In the genomic region with DNA sequence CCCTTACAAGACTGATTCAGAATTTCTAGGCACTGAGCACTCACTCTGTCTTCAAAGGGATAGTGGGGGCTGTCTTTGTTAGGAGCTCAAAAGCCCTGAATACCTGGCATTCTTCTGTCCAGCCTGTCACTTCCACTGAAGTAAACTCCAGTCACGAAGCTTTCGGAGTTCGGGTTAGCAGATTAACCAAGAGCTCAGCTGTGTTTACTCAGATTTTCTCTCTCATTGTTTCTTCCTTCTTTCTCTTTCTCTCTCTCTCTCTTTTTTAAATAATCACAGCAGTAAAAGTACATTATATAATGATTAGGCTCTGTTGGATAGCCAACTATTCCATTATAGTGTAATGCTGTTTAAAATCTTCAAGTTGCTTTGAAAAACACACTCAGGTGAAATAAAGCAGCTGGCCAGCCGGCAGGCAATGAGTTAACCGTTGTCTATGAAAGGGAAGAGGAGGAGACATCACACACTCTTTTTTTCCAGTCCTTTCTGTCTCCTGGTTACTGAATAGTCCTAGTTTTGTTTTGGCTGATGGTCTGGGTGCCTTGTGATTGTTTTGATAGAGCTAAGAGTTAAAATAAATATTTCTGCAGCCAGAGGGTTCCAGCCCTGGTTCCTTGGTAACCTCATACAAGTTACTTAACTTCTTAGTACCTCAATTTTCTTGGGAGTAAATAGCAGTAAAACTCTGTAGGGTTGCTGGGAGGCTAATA, we compare ENCODE assay signal across 12 cellular contexts.
DNase-seq lines count a peak whose midpoint lies in the region; ATAC-seq, FAIRE-seq and TF ChIP-seq lines count a peak whose summit lies in the region.
"Had no signal": no experiment of that assay in that cellular context is flagged by ENCODE, and none has a peak within 500 bp of the region (broad histone marks: within the 10 kb centered on the region; RNA-seq: fewer than 3 reads in every experiment).

No MANE protein-coding gene starts in this region.

- H3K9me3 ChIP-seq in A549, result no peaks in the 10 kb centered on the region

- peak overlapping the region; percentile 70 for H3K4me2 ChIP-seq in A549

- TF ChIP-seq CTCF in A549 (IDR thresholded peaks at IDR 0.05), result no peak

- FAIRE-seq in A549 (lab: Jason Lieb, UNC) (peak; percentile 76), endometrium (lab: Jason Lieb, UNC) (peak; percentile 29)
- FAIRE-seq: D721Med had no signal

- H3K27ac Mint-ChIP-seq in naive thymus-derived CD8-positive, alpha-beta T cell, result no peak overlapping the region
- H3K27ac Mint-ChIP-seq in natural killer cell treated with Interleukin-12 subunit alpha and Interleukin-12 subunit beta and Interleukin-15 and Interleukin-18, amount 100 ng/mL, for 72 hours, result no peak overlapping the region
- H3K27ac Mint-ChIP-seq: activated naive CD4-positive, alpha-beta T cell treated with anti-CD3 and anti-CD28 coated beads, Interleukin-2, amount 50 U/mL, for 24 hours had no signal

- POLR2A ChIA-PET in A549 (lab: Yijun Ruan, JAX), result interaction anchor here (0.7 kb wide), 1 partner anchor 100 kb away, joined by 3 read pairs; no protein-coding TSS in a partner anchor
- POLR2A ChIA-PET in naive thymus-derived CD8-positive, alpha-beta T cell (lab: Charles Lee), result no interaction called here

- H3K27me3 Mint-ChIP-seq in naive thymus-derived CD8-positive, alpha-beta T cell, result no peaks in the 10 kb centered on the region
- H3K27me3 Mint-ChIP-seq in natural killer cell treated with Interleukin-12 subunit alpha and Interleukin-12 subunit beta and Interleukin-15 and Interleukin-18, amount 100 ng/mL, for 72 hours, result no peaks in the 10 kb centered on the region
- H3K27me3 Mint-ChIP-seq: activated naive CD4-positive, alpha-beta T cell treated with anti-CD3 and anti-CD28 coated beads, Interleukin-2, amount 50 U/mL, for 24 hours; naive B cell had no signal

- H3K4me1 Mint-ChIP-seq in naive thymus-derived CD8-positive, alpha-beta T cell, result no peaks in the 10 kb centered on the region
- H3K4me1 Mint-ChIP-seq in natural killer cell treated with Interleukin-12 subunit alpha and Interleukin-12 subunit beta and Interleukin-15 and Interleukin-18, amount 100 ng/mL, for 72 hours (ENCODE audit: low read depth in 2 of 2), result no peaks in the 10 kb centered on the region
- H3K4me1 Mint-ChIP-seq: activated naive CD4-positive, alpha-beta T cell treated with anti-CD3 and anti-CD28 coated beads, Interleukin-2, amount 50 U/mL, for 24 hours; naive B cell had no signal

- ATAC-seq in A549 (peak; percentile 64 to 80; a peak in 5 of 6 replicates), left colon (no peak)
- no peak for ATAC-seq in naive thymus-derived CD8-positive, alpha-beta T cell
- no peak for ATAC-seq in natural killer cell treated with Interleukin-12 subunit alpha and Interleukin-12 subunit beta and Interleukin-15 and Interleukin-18, amount 100 ng/mL, for 72 hours

- CTCF ChIA-PET in A549 (lab: Yijun Ruan, JAX), result interaction anchor here (1.0 to 1.3 kb wide), 2 partner anchors 21 to 63 kb away, joined by 3 to 4 read pairs; no protein-coding TSS in a partner anchor

- H3K4me1 ChIP-seq in A549, result peaks cover 16% of the 10 kb centered on the region

- no peak for TF ChIP-seq POLR2A in A549 (IDR thresholded peaks at IDR 0.05; ENCODE audit: low read length)

- intact Hi-C loops in left colon (cut with DNase I, micrococcal nuclease), result no loop called here

- H3K27ac ChIP-seq in A549, result peak overlapping the region; percentile 54 to 55

- TF ChIP-seq RAD21 in A549 (conservative IDR thresholded peaks at IDR 0.05 in 1 of 2, IDR thresholded peaks at IDR 0.05 in 1 of 2), result no peak

- 2% methylated on average over 5 of the region's 5 CpGs for WGBS in A549 (ENCODE audit: missing lambda C conversion rate)

- H3K4me3 Mint-ChIP-seq in naive thymus-derived CD8-positive, alpha-beta T cell, result no peak overlapping the region
- H3K4me3 Mint-ChIP-seq in natural killer cell treated with Interleukin-12 subunit alpha and Interleukin-12 subunit beta and Interleukin-15 and Interleukin-18, amount 100 ng/mL, for 72 hours, result no peak overlapping the region
- H3K4me3 Mint-ChIP-seq: activated naive CD4-positive, alpha-beta T cell treated with anti-CD3 and anti-CD28 coated beads, Interleukin-2, amount 50 U/mL, for 24 hours; naive B cell had no signal

- peaks cover 0 to 6% (median 2%) of the 10 kb centered on the region in 3 donors for H3K36me3 Mint-ChIP-seq in naive thymus-derived CD8-positive, alpha-beta T cell
- no peaks in the 10 kb centered on the region for H3K36me3 Mint-ChIP-seq in natural killer cell treated with Interleukin-12 subunit alpha and Interleukin-12 subunit beta and Interleukin-15 and Interleukin-18, amount 100 ng/mL, for 72 hours
- H3K36me3 Mint-ChIP-seq: naive B cell had no signal

- DNase-seq in A549 (ENCODE audit: low read depth in 1 of 2, low spot score in 1 of 2), result peak; percentile 21 to 41
- DNase-seq in LHCN-M2 (ENCODE audit: low read depth), result peak; percentile 43
- peak; percentile 21 for DNase-seq in midbrain (lab: John Stamatoyannopoulos, UW)
- DNase-seq in left colon, result no peak
- DNase-seq in naive thymus-derived CD8-positive, alpha-beta T cell, result no peak
- no peak for DNase-seq in occipital lobe (lab: John Stamatoyannopoulos, UW)
- DNase-seq in natural killer cell treated with Interleukin-12 subunit alpha and Interleukin-12 subunit beta and Interleukin-15 and Interleukin-18, amount 100 ng/mL, for 72 hours (ENCODE audit: low spot score), result no peak
- DNase-seq: naive B cell, T-helper 1 cell had no signal

- no peak overlapping the region for H3K4me3 ChIP-seq in A549

- no peak for TF ChIP-seq EP300 in A549 (IDR thresholded peaks at IDR 0.05)

- peaks cover 0 to 18% (median 3%) of the 10 kb centered on the region in 9 donors for H3K9me3 Mint-ChIP-seq in naive thymus-derived CD8-positive, alpha-beta T cell
- no peaks in the 10 kb centered on the region for H3K9me3 Mint-ChIP-seq in natural killer cell treated with Interleukin-12 subunit alpha and Interleukin-12 subunit beta and Interleukin-15 and Interleukin-18, amount 100 ng/mL, for 72 hours

TF ChIP-seq in A549, 52 proteins besides CTCF, POLR2A, EP300 and RAD21:
- TF ChIP-seq, protein P1, sequence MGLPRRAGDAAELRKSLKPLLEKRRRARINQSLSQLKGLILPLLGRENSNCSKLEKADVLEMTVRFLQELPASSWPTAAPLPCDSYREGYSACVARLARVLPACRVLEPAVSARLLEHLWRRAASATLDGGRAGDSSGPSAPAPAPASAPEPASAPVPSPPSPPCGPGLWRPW (IDR thresholded peaks at IDR 0.05), result no peak
- TF ChIP-seq TFCP2L1 (CRISPR knock-in tag; IDR thresholded peaks at IDR 0.05), result no peak
- TF ChIP-seq, protein P2, sequence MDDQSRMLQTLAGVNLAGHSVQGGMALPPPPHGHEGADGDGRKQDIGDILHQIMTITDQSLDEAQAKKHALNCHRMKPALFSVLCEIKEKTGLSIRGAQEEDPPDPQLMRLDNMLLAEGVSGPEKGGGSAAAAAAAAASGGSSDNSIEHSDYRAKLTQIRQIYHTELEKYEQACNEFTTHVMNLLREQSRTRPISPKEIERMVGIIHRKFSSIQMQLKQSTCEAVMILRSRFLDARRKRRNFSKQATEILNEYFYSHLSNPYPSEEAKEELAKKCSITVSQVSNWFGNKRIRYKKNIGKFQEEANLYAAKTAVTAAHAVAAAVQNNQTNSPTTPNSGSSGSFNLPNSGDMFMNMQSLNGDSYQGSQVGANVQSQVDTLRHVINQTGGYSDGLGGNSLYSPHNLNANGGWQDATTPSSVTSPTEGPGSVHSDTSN (IDR thresholded peaks at IDR 0.05), result no peak
- TF ChIP-seq ZFP36 (IDR thresholded peaks at IDR 0.05; ENCODE audit: borderline replicate concordance, partially characterized antibody), result no peak
- no peak for TF ChIP-seq NFE2L2 (conservative IDR thresholded peaks at IDR 0.05; ENCODE audit: low read length)
- TF ChIP-seq KDM1A (IDR thresholded peaks at IDR 0.05; ENCODE audit: low read depth), result no peak
- TF ChIP-seq JUNB (IDR thresholded peaks at IDR 0.05), result no peak
- TF ChIP-seq, protein P3, sequence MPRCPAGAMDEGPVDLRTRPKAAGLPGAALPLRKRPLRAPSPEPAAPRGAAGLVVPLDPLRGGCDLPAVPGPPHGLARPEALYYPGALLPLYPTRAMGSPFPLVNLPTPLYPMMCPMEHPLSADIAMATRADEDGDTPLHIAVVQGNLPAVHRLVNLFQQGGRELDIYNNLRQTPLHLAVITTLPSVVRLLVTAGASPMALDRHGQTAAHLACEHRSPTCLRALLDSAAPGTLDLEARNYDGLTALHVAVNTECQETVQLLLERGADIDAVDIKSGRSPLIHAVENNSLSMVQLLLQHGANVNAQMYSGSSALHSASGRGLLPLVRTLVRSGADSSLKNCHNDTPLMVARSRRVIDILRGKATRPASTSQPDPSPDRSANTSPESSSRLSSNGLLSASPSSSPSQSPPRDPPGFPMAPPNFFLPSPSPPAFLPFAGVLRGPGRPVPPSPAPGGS (IDR thresholded peaks at IDR 0.05), result no peak
- TF ChIP-seq, protein P4, sequence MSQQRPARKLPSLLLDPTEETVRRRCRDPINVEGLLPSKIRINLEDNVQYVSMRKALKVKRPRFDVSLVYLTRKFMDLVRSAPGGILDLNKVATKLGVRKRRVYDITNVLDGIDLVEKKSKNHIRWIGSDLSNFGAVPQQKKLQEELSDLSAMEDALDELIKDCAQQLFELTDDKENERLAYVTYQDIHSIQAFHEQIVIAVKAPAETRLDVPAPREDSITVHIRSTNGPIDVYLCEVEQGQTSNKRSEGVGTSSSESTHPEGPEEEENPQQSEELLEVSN (IDR thresholded peaks at IDR 0.05; ENCODE audit: borderline replicate concordance, low read depth), result no peak
- no peak for TF ChIP-seq POLR2AphosphoS2 (conservative IDR thresholded peaks at IDR 0.05; ENCODE audit: low read length)
- no peak for TF ChIP-seq RCOR1 (IDR thresholded peaks at IDR 0.05; ENCODE audit: low read depth, low read length)
- no peak for TF ChIP-seq FOXS1 (CRISPR knock-in tag; IDR thresholded peaks at IDR 0.05)
- TF ChIP-seq HEYL (CRISPR knock-in tag; IDR thresholded peaks at IDR 0.05), result no peak
- TF ChIP-seq, protein P5, sequence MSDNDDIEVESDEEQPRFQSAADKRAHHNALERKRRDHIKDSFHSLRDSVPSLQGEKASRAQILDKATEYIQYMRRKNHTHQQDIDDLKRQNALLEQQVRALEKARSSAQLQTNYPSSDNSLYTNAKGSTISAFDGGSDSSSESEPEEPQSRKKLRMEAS (IDR thresholded peaks at IDR 0.05), result no peak
- no peak for TF ChIP-seq NPAS2 (CRISPR knock-in tag; IDR thresholded peaks at IDR 0.05; ENCODE audit: borderline replicate concordance)
- TF ChIP-seq KDM5A (IDR thresholded peaks at IDR 0.05), result no peak
- no peak for TF ChIP-seq PHF8 (IDR thresholded peaks at IDR 0.05; ENCODE audit: borderline replicate concordance, low read depth)
- TF ChIP-seq RARB (CRISPR knock-in tag; IDR thresholded peaks at IDR 0.05), result no peak

Comparison
In these comparisons a context has a peak if more than half of its experiments do, and no peak if none do; other contexts are left out.
1. ATAC-seq: peak in A549 (2 of 2); none in left colon (single experiment), naive thymus-derived CD8-positive, alpha-beta T cell (0 of 2) and natural killer cell treated with Interleukin-12 subunit alpha and Interleukin-12 subunit beta and Interleukin-15 and Interleukin-18, amount 100 ng/mL, for 72 hours (0 of 2).
2. DNase-seq: peak in A549 (2 of 2), LHCN-M2 (single experiment) and midbrain (single experiment); none in left colon (0 of 2), naive thymus-derived CD8-positive, alpha-beta T cell (0 of 10), occipital lobe (single experiment) and natural killer cell treated with Interleukin-12 subunit alpha and Interleukin-12 subunit beta and Interleukin-15 and Interleukin-18, amount 100 ng/mL, for 72 hours (single experiment).